24 cellular contexts compared by ENCODE assay signal in the genomic region with DNA sequence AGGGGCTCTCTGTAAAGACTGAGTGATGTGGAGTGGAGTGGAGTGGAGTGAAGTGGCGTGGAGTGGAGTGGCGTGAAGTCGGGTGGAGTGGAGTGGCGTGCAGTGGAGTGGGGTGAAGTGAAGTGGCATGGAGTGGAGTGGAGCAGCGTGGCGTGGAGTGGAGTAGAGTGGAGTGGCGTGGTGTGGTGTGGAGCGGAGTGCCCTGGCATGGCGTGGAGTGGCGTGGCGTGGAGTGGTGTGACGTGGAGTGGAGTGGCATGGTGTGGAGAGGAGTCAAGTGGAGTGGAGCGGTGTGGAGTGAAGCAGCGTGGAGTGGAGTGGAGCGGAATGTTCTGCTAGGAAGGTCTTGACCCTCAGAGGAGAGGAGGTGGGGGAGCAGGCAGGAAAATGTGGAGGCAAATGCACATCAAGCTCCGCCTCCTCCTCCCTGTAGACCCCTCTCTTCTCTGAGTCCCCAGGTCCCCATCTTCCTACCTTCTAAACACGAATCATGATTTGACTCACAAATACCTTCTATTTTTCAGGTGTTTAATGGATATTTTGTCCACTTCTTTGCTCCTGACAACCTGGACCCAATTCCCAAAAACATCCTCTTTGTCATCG. TPM values are rescaled to one million over a fixed set of nuclear protein-coding genes. Genes with fewer than 3 reads are reported as not detected.
DNase-seq lines count a peak whose midpoint lies in the region; ATAC-seq, FAIRE-seq and TF ChIP-seq lines count a peak whose summit lies in the region.
"Had no signal": no experiment of that assay in that cellular context is flagged by ENCODE, and none has a peak within 500 bp of the region (broad histone marks: within the 10 kb centered on the region; RNA-seq: fewer than 3 reads in every experiment).

No MANE protein-coding gene starts in this region.

- H3K9ac ChIP-seq in K562 (ENCODE audit: insufficient read depth in 1 of 2, low read depth in 2 of 2, low read length in 2 of 2) (no peak overlapping the region), neuronal stem cell (ENCODE audit: low read depth, low read length, poor library complexity) (no peak overlapping the region)

- no peak for TF ChIP-seq RAD21 in K562 (CRISPR knock-in tag; conservative IDR thresholded peaks at IDR 0.05 in 1 of 2, IDR thresholded peaks at IDR 0.05 in 1 of 2)

- no peak overlapping the region for H3K27ac ChIP-seq in K562 (ENCODE audit: extremely low read depth, low read depth, low read length)
- no peak overlapping the region for H3K27ac ChIP-seq in neuronal stem cell (replicated peaks; ENCODE audit: low read length)
- H3K27ac ChIP-seq in upper lobe of right lung = no peak overlapping the region
- H3K27ac ChIP-seq in testis = no peak overlapping the region

- H3K4me3 ChIP-seq in K562 (no peak overlapping the region), neuronal stem cell (ENCODE audit: low read length in 2 of 2) (peak overlapping the region in 1 of 2 donors; percentile 61), upper lobe of right lung (no peak overlapping the region), testis (no peak overlapping the region)
- H3K4me3 ChIP-seq: GM12878 had no signal

- H2BK12ac ChIP-seq in neuronal stem cell (ENCODE audit: low read length) = peak overlapping the region; percentile 18

- no peak overlapping the region for H2AFZ ChIP-seq in K562 (ENCODE audit: low read depth, low read length)
- no peak overlapping the region for H2AFZ ChIP-seq in neuronal stem cell (ENCODE audit: low read length)

- intact Hi-C loops in K562 (cut with micrococcal nuclease) (no loop called here), upper lobe of right lung (cut with DNase I) (no loop called here), testis (cut with DNase I; ENCODE audit: low total_unique reads) (no loop called here)

- H3K79me2 ChIP-seq in K562 (ENCODE audit: control insufficient read depth, insufficient read depth, low read length) = no peaks in the 10 kb centered on the region

- no peak overlapping the region for H3K18ac ChIP-seq in neuronal stem cell (ENCODE audit: low read length)

- H4K20me1 ChIP-seq in K562 (replicated peaks; ENCODE audit: control insufficient read depth, insufficient read depth, low read length) = no peaks in the 10 kb centered on the region

- POLR2A ChIA-PET in K562 (lab: Yijun Ruan, JAX) = interaction anchor here (0.5 kb wide), 1 partner anchor 8 kb away, joined by 3 read pairs; no protein-coding TSS in a partner anchor

- DNase-seq in K562 (ENCODE audit: extremely low read depth in 1 of 4, low spot score in 3 of 4) = no peak
- no peak for DNase-seq in left lobe of liver (ENCODE audit: low spot score)
- DNase-seq in neuronal stem cell (ENCODE audit: low spot score) = no peak
- no peak for DNase-seq in upper lobe of right lung
- DNase-seq in testis = no peak
- DNase-seq: ACHN; BE2C; C1 segment of cervical spinal cord; CD4-positive, CD25-positive, alpha-beta regulatory T cell; CD8-positive, alpha-beta memory T cell; COR-L47; DMS 273 treated with DMSO at 0.1 percent for 48 hours; DMS53; DND-41; EL; HFFc6 had no signal

- H2AK5ac ChIP-seq in neuronal stem cell (ENCODE audit: low read depth, low read length) = no peak overlapping the region

- TF ChIP-seq EP300 in K562 (IDR thresholded peaks at IDR 0.05; ENCODE audit: low read length) = no peak

- no peaks in the 10 kb centered on the region for H3K9me1 ChIP-seq in K562 (ENCODE audit: control insufficient read depth, insufficient read depth, low read length)

- CTCF ChIA-PET in K562 (lab: Yijun Ruan, JAX; ENCODE audit: low intra/inter-chr PET ratio) = no interaction called here

- H4K91ac ChIP-seq in neuronal stem cell (ENCODE audit: low read depth, low read length, poor library complexity) = no peak overlapping the region

- no TSS peak for BruUV-seq in K562 (replicated peaks; lab: Mats Ljungman, UMichigan)

- no peak overlapping the region for H2BK5ac ChIP-seq in neuronal stem cell (ENCODE audit: low read length)

- H3K4me1 ChIP-seq in K562 (replicated peaks in 1 of 2; ENCODE audit: control insufficient read depth in 2 of 2, insufficient read depth in 2 of 2, low read length in 2 of 2) (no peaks in the 10 kb centered on the region), neuronal stem cell (ENCODE audit: control insufficient read depth in 2 of 2, insufficient read depth in 1 of 2, low read depth in 1 of 2, low read length in 2 of 2) (no peaks in the 10 kb centered on the region), upper lobe of right lung (no peaks in the 10 kb centered on the region), testis (no peaks in the 10 kb centered on the region)
- H3K4me1 ChIP-seq: BE2C had no signal

- H3K79me1 ChIP-seq in neuronal stem cell (ENCODE audit: low read depth, low read length) = no peaks in the 10 kb centered on the region

- no peak overlapping the region for H4K8ac ChIP-seq in neuronal stem cell (ENCODE audit: low read depth, low read length)

- H3K36me3 ChIP-seq in K562 (ENCODE audit: control insufficient read depth, insufficient read depth, low read length) = no peaks in the 10 kb centered on the region
- no peaks in the 10 kb centered on the region for H3K36me3 ChIP-seq in neuronal stem cell (replicated peaks in 1 of 2; ENCODE audit: control insufficient read depth in 2 of 2, insufficient read depth in 2 of 2, low read length in 2 of 2)
- H3K36me3 ChIP-seq in upper lobe of right lung = no peaks in the 10 kb centered on the region
- H3K36me3 ChIP-seq in testis (ENCODE audit: low read depth, missing control alignments) = no peaks in the 10 kb centered on the region
- H3K36me3 ChIP-seq: BE2C had no signal

- ATAC-seq in K562 (no peak), left lobe of liver (peak; percentile 20), upper lobe of right lung (peak; percentile 47), GM18909 (IDR thresholded peaks at IDR 0.05; ENCODE audit: poor library complexity, unreplicated experiment) (no peak), HG02970 (IDR thresholded peaks at IDR 0.05; ENCODE audit: low FRiP score, unreplicated experiment) (no peak)
- ATAC-seq: GM12878, HCT116 had no signal

- no peak overlapping the region for H3K14ac ChIP-seq in neuronal stem cell (ENCODE audit: low read length)

- H2BK120ac ChIP-seq in neuronal stem cell (ENCODE audit: low read depth, low read length) = no peak overlapping the region

- peaks cover 28 to 39% of the 10 kb centered on the region in 2 experiments for H3K27me3 ChIP-seq in K562 (ENCODE audit: control insufficient read depth in 2 of 2, insufficient read depth in 2 of 2, low read length in 2 of 2)
- H3K27me3 ChIP-seq in neuronal stem cell (ENCODE audit: control insufficient read depth in 3 of 3, insufficient read depth in 3 of 3, low read depth in 1 of 3, low read length in 3 of 3) = peaks cover 0 to 5% (median 0%) of the 10 kb centered on the region in 3 experiments
- H3K27me3 ChIP-seq in upper lobe of right lung = no peaks in the 10 kb centered on the region
- H3K27me3 ChIP-seq in testis = no peaks in the 10 kb centered on the region

- H3K4ac ChIP-seq in neuronal stem cell (ENCODE audit: low read length) = no peak overlapping the region

- H3K9me3 ChIP-seq in K562 (replicated peaks; ENCODE audit: control insufficient read depth, insufficient read depth, low read depth, low read length) (no peaks in the 10 kb centered on the region), neuronal stem cell (replicated peaks in 1 of 2; ENCODE audit: control insufficient read depth in 2 of 2, insufficient read depth in 1 of 2, low read depth in 1 of 2, low read length in 2 of 2) (no peaks in the 10 kb centered on the region), upper lobe of right lung (no peaks in the 10 kb centered on the region), testis (no peaks in the 10 kb centered on the region)
- H3K9me3 ChIP-seq: BE2C had no signal

- no peak for TF ChIP-seq POLR2A in K562 (conservative IDR thresholded peaks at IDR 0.05)
- no peak for TF ChIP-seq POLR2A in testis (IDR thresholded peaks at IDR 0.05)

- TF ChIP-seq CTCF in K562 (IDR thresholded peaks at IDR 0.05 in 2 of 3, conservative IDR thresholded peaks at IDR 0.05 in 1 of 3; ENCODE audit: insufficient read depth in 2 of 3, low read depth in 1 of 3, low read length in 3 of 3) = no peak
- TF ChIP-seq CTCF in upper lobe of right lung (IDR thresholded peaks at IDR 0.05) = no peak
- TF ChIP-seq CTCF in testis (IDR thresholded peaks at IDR 0.05) = no peak

- FAIRE-seq in K562 (lab: Jason Lieb, UNC) = no peak
- FAIRE-seq: A204.1, GM12878, GM19239, H54 had no signal

- H2BK15ac ChIP-seq in neuronal stem cell (ENCODE audit: low read length) = no peak overlapping the region

- H3K4me2 ChIP-seq in K562 (ENCODE audit: insufficient read depth, low read length) = no peak overlapping the region
- no peak overlapping the region for H3K4me2 ChIP-seq in neuronal stem cell (ENCODE audit: insufficient read depth, low read length, poor library complexity, severe bottlenecking)

- in situ Hi-C loops in K562 (cut with MboI) = no loop called here

- peak overlapping the region; percentile 22 for H3K23ac ChIP-seq in neuronal stem cell (ENCODE audit: low read depth, low read length, poor library complexity)

- under 1% methylated on average over 15 of the region's 18 CpGs for WGBS in K562 (ENCODE audit: insufficient coverage, low coverage, missing lambda C conversion rate)
- WGBS in neuronal stem cell (ENCODE audit: extremely low coverage in 2 of 2, insufficient read length in 2 of 2, insufficient replicate concordance in 1 of 2), 2 donors = 97% methylated on average over 6 of the region's 18 CpGs; no CpG with 5 or more reads in 1 of the 2 donors
- 79 to 91% methylated on average over 18 of the region's 18 CpGs for WGBS in testis, 2 donors

RNA-seq across cellular contexts. Expression of a gene that starts 19.9 kb away (rescaled TPM):
- total RNA-seq in K562 (2011; cell fraction: chromatin; rRNA removed; ENCODE audit: low replicate concordance) = not detected in 2 replicates
- total RNA-seq in K562 (2011; cell fraction: nucleolus; rRNA removed) = not detected in 2 replicates
- not detected in 2 replicates for total RNA-seq in K562 (2011; cell fraction: nucleoplasm; rRNA removed)
- total RNA-seq in K562 (2014; rRNA removed) = not detected in 2 replicates
- total RNA-seq in K562 (2014; rRNA removed; fragmentation: Illumina TruSeq; extraction: Trizol) = not detected in 2 replicates
- total RNA-seq in K562 (2015; rRNA removed; fragmentation: Illumina TruSeq; extraction: Trizol) = not detected in 2 replicates
- total RNA-seq in K562 (2021) = 0.66 and 1.1 TPM in 2 replicates
- polyA plus RNA-seq in K562 (2011; rRNA removed) = not detected in 2 replicates
- polyA plus RNA-seq in K562 (2011; cell fraction: cytosol; rRNA removed) = not detected in 2 replicates
- not detected in 2 replicates for polyA plus RNA-seq in K562 (2011; cell fraction: nucleus; rRNA removed)
- not detected in 2 replicates for polyA plus RNA-seq in K562 (2012)
- not detected in 2 replicates for polyA plus RNA-seq in K562 (2014; fragmentation: Illumina TruSeq; extraction: Trizol)
- polyA plus RNA-seq in K562 (2014; fragmentation: Nextera tagmentation; extraction: Ambion mirVana) = not detected
- polyA plus RNA-seq in K562 (2014; rRNA removed) = not detected in 2 replicates
- polyA minus RNA-seq in K562 (2011; rRNA and poly(A)+ RNA removed) = not detected in 2 replicates
- 3.1 TPM in 1 of 2 replicates, not detected in the other for polyA minus RNA-seq in K562 (2011; cell fraction: cytosol; rRNA and poly(A)+ RNA removed)
- polyA minus RNA-seq in K562 (2011; cell fraction: nucleus; rRNA and poly(A)+ RNA removed) = not detected in 2 replicates
- 471 TPM for total RNA-seq in left lobe of liver
- not detected for polyA plus RNA-seq in neuronal stem cell (2013, experiment 1 of 2)
- polyA plus RNA-seq in neuronal stem cell (2013, experiment 2 of 2) = not detected
- 1.3 TPM for total RNA-seq in upper lobe of right lung
- under 1 TPM in 1 of 2 donors, not detected in 1; 0.37 TPM for total RNA-seq in testis
- 0.41 TPM for polyA plus RNA-seq in testis (ENCODE audit: insufficient read depth, low read depth, low replicate concordance)
- total RNA-seq: CD4-positive, CD25-positive, alpha-beta regulatory T cell; CD8-positive, alpha-beta memory T cell; G401; HFFc6 had no signal
- polyA plus RNA-seq: CD4-positive, CD25-positive, alpha-beta regulatory T cell; CD8-positive, alpha-beta memory T cell had no signal

RNA-seq across cellular contexts. Expression of a gene that starts 56.3 kb away (rescaled TPM):
- total RNA-seq in K562 (2011; cell fraction: chromatin; rRNA removed; ENCODE audit: low replicate concordance) = 1.2 and 1.8 TPM in 2 replicates
- 0.83 and 1.3 TPM in 2 replicates for total RNA-seq in K562 (2011; cell fraction: nucleolus; rRNA removed)
- 1.0 and 1.2 TPM in 2 replicates for total RNA-seq in K562 (2011; cell fraction: nucleoplasm; rRNA removed)
- total RNA-seq in K562 (2014; rRNA removed) (2.5 and 3.2 TPM in 2 replicates), K562 (2014; rRNA removed; fragmentation: Illumina TruSeq; extraction: Trizol) (2.4 and 3.0 TPM in 2 replicates), K562 (2015; rRNA removed; fragmentation: Illumina TruSeq; extraction: Trizol) (2.4 and 2.6 TPM in 2 replicates), K562 (2021) (3.9 and 4.9 TPM in 2 replicates), left lobe of liver (0.30 TPM), upper lobe of right lung (10.5 TPM), testis (10 to 100 TPM; 28.0 to 38.1 TPM)
- polyA plus RNA-seq in K562 (2011; rRNA removed) (0.32 and 0.52 TPM in 2 replicates), K562 (2014; fragmentation: Illumina TruSeq; extraction: Trizol) (3.9 and 4.5 TPM in 2 replicates), K562 (2014; fragmentation: Nextera tagmentation; extraction: Ambion mirVana) (under 1 TPM; 0.72 to 0.91 TPM), K562 (2014; rRNA removed) (3.0 and 5.2 TPM in 2 replicates), testis (ENCODE audit: insufficient read depth, low read depth, low replicate concordance) (28.0 TPM)
- 0.53 and 0.60 TPM in 2 replicates for polyA plus RNA-seq in K562 (2011; cell fraction: cytosol; rRNA removed)
- 0.29 and 0.40 TPM in 2 replicates for polyA plus RNA-seq in K562 (2011; cell fraction: nucleus; rRNA removed)
- 2.5 and 19.2 TPM in 2 replicates for polyA plus RNA-seq in K562 (2012)
- polyA minus RNA-seq in K562 (2011; rRNA and poly(A)+ RNA removed) = 0.60 and 1.1 TPM in 2 replicates
- 0.38 TPM in 1 of 2 replicates, not detected in the other for polyA minus RNA-seq in K562 (2011; cell fraction: cytosol; rRNA and poly(A)+ RNA removed)
- polyA minus RNA-seq in K562 (2011; cell fraction: nucleus; rRNA and poly(A)+ RNA removed) = 0.11 and 0.67 TPM in 2 replicates
- 0.36 TPM for polyA plus RNA-seq in neuronal stem cell (2013, experiment 1 of 2)
- polyA plus RNA-seq in neuronal stem cell (2013, experiment 2 of 2) = 0.37 TPM
- total RNA-seq: CD4-positive, CD25-positive, alpha-beta regulatory T cell; CD8-positive, alpha-beta memory T cell; HFFc6 had no signal
- polyA plus RNA-seq: CD4-positive, CD25-positive, alpha-beta regulatory T cell; CD8-positive, alpha-beta memory T cell had no signal

Comparison
In these comparisons a context has a peak if more than half of its experiments do, and no peak if none do; other contexts are left out.
1. ATAC-seq: peak in left lobe of liver (single experiment) and upper lobe of right lung (single experiment); none in K562 (single experiment), GM18909 (single experiment) and HG02970 (single experiment).
2. RNA of a gene that starts 19.9 kb away (total RNA-seq): 471 TPM in left lobe of liver (single experiment); 1.3 TPM in upper lobe of right lung (single experiment), 0.37 TPM in testis and 0.66 to 1.1 TPM in K562; every median in the first group is over 100 times any median in the second.